ENCODE assay signal across 1 cellular context in the genomic region with DNA sequence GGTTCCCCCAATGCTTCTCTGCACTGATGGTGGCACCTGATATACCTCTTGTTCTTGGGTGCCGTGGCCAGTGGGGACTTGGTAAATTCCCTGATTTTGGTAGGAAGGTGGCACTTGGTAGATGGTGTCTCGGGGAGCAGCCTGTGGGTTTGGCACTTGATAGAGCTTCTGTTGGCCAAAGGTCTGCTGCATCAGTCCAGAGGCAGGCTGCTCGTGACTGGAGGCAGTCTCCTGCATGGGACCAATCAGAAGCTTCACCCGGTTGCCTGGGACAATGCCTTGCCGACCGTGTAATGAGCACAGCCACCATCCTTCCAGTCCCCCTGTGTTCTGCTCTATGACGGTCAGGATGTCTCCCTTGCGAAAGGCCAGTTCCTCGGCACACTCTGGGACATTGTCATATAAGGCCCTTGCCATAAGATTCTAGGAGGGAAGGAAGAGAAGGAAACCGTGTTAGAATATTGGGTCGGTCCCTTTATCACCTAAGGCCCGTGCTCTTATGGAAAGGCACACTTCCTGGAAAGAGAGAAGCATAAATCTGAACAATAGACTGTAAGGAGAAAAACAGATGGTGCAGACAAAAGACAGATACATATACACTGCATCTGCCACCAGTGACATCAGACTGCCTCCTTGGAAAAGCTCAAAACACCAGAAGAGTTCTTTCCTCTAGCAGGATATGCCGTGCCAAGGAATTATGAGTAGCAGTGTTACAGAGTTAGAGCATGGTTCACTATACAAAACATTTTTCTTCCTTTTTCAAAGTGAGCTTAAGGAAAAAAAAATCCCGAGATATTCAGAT.
TF ChIP-seq lines count a peak whose summit lies in the region.

No MANE protein-coding gene starts in this region.

TF ChIP-seq in K562, 482 proteins besides CTCF, POLR2A, EP300 and RAD21:
- no peak for TF ChIP-seq PHF8 (IDR thresholded peaks at IDR 0.05; ENCODE audit: borderline replicate concordance, low read length)
- TF ChIP-seq SP2 (IDR thresholded peaks at IDR 0.05; ENCODE audit: extremely low read depth, low read depth, low read length, poor library complexity, severe bottlenecking): peak; percentile 3
